ENCODE assay signal across 9 cellular contexts in genomic region chr6:164097056-164097455, GRCh38.
"Had no signal": no experiment of that assay in that cellular context is flagged by ENCODE, and none has a peak within 500 bp of the region (broad histone marks: within the 10 kb centered on the region; RNA-seq: fewer than 3 reads in every experiment).

No MANE protein-coding gene starts in this region.

- H3K4me1 ChIP-seq: right lobe of liver, stomach had no signal

- H3K27me3 ChIP-seq: right lobe of liver, stomach had no signal

- DNase-seq: activated naive CD4-positive, alpha-beta T cell; aorta; foreskin fibroblast; glutamatergic neuron; right lobe of liver; stimulated activated CD4-positive, alpha-beta T cell treated with anti-CD3 and anti-CD28 coated beads, Interleukin-12 subunit alpha, Interleukin-12 subunit beta, amount 100 ng/mL, for 4 hours; stimulated activated CD4-positive, alpha-beta T cell treated with anti-CD3 and anti-CD28 coated beads, Interleukin-2, amount 100 ng/mL, for 24 hours; stomach had no signal

- H3K36me3 ChIP-seq: right lobe of liver, stomach had no signal

- H3K27ac ChIP-seq: right lobe of liver had no signal

- H3K9me3 ChIP-seq: right lobe of liver, stomach had no signal

- ATAC-seq: natural killer cell treated with Interleukin-12 subunit alpha and Interleukin-12 subunit beta and Interleukin-15 and Interleukin-18, amount 100 ng/mL, for 72 hours had no signal

- H3K4me3 ChIP-seq: right lobe of liver, stomach had no signal
